ENCODE assay signal across 34 cellular contexts in the genomic region with DNA sequence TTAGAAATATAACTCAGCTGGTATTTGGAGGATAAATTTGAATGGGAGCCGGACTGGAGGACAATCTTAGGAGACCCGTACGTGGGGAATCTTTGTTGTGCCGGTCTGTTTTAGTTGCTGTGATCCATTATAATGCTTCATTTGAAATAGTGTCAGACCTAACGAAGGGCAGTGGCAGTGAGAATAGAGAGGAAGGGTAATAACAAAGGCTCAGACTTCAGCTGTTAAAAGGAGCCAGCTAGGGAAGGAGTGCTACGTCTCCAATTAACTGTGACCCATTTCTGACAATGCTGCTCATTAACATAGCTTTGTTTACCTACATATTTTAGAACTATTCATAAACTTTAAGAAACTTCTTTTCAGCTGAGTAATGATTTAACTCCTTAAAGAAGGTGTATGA.
"Had no signal": no experiment of that assay in that cellular context is flagged by ENCODE, and none has a peak within 500 bp of the region (broad histone marks: within the 10 kb centered on the region; RNA-seq: fewer than 3 reads in every experiment).

No MANE protein-coding gene starts in this region.

- H3K36me3 Mint-ChIP-seq: activated naive CD4-positive, alpha-beta T cell treated with anti-CD3 and anti-CD28 coated beads, Interleukin-2, amount 50 U/mL, for 24 hours; activated naive CD8-positive, alpha-beta T cell treated with anti-CD3 and anti-CD28 coated beads for 36 hours had no signal

- H3K9me3 Mint-ChIP-seq: activated naive CD4-positive, alpha-beta T cell treated with anti-CD3 and anti-CD28 coated beads, Interleukin-2, amount 50 U/mL, for 24 hours; activated naive CD8-positive, alpha-beta T cell treated with anti-CD3 and anti-CD28 coated beads for 36 hours; activated naive CD8-positive, alpha-beta T cell treated with anti-CD3 and anti-CD28 coated beads, Interleukin-2, amount 50 U/mL, for 24 hours; activated T-cell treated with anti-CD3 and anti-CD28 coated beads, Interleukin-2, amount 50 U/mL, for 4 hours; activated T-helper 17 cell treated with anti-CD3 and anti-CD28 coated beads, Interleukin-2, amount 50 U/mL, for 72 hours; T-helper 2 cell treated with Interferon-gamma antibody and Interleukin-4, amounts not matched to agents 5 μg/mL and 100 μg/mL, for 36 hours had no signal

- ATAC-seq: activated naive CD8-positive, alpha-beta T cell treated with anti-CD3 and anti-CD28 coated beads, Interleukin-2, amount 50 U/mL, for 24 hours; activated T-cell treated with anti-CD3 and anti-CD28 coated beads, Interleukin-2, amount 50 U/mL, for 4 hours; activated T-helper 17 cell treated with anti-CD3 and anti-CD28 coated beads, Interleukin-2, amount 50 U/mL, for 72 hours; body of pancreas; effector memory CD8-positive, alpha-beta T cell; foreskin keratinocyte; gastrocnemius medialis; T-helper 17 cell had no signal

- H3K4me1 ChIP-seq: adrenal gland, body of pancreas, esophagus muscularis mucosa, foreskin keratinocyte, gastrocnemius medialis had no signal

- FAIRE-seq: colon had no signal

- H3K4me1 Mint-ChIP-seq: activated CD4-positive, alpha-beta memory T cell treated with anti-CD3 and anti-CD28 coated beads, Interleukin-2, amount 10 ng/mL, durations not matched to agents 7 days and 5 days; activated CD4-positive, alpha-beta T cell treated with anti-CD3 and anti-CD28 coated beads, Interleukin-2, amount 10 ng/mL, durations not matched to agents 7 days and 5 days; activated naive CD4-positive, alpha-beta T cell treated with anti-CD3 and anti-CD28 coated beads, Interleukin-2, amount 50 U/mL, for 24 hours; activated naive CD8-positive, alpha-beta T cell treated with anti-CD3 and anti-CD28 coated beads for 36 hours; activated naive CD8-positive, alpha-beta T cell treated with anti-CD3 and anti-CD28 coated beads, Interleukin-2, amount 50 U/mL, for 24 hours; activated T-helper 17 cell treated with anti-CD3 and anti-CD28 coated beads, Interleukin-2, amount 50 U/mL, for 72 hours; T-helper 17 cell had no signal

- H3K27ac Mint-ChIP-seq: activated CD4-positive, alpha-beta memory T cell treated with anti-CD3 and anti-CD28 coated beads, Interleukin-2, amount 10 ng/mL, durations not matched to agents 7 days and 5 days; activated CD4-positive, alpha-beta T cell treated with anti-CD3 and anti-CD28 coated beads, Interleukin-2, amount 10 ng/mL, durations not matched to agents 7 days and 5 days; activated naive CD4-positive, alpha-beta T cell treated with anti-CD3 and anti-CD28 coated beads for 36 hours; activated naive CD4-positive, alpha-beta T cell treated with anti-CD3 and anti-CD28 coated beads, Interleukin-2, amount 50 U/mL, for 24 hours; activated naive CD8-positive, alpha-beta T cell treated with anti-CD3 and anti-CD28 coated beads for 36 hours; activated naive CD8-positive, alpha-beta T cell treated with anti-CD3 and anti-CD28 coated beads, Interleukin-2, amount 50 U/mL, for 24 hours; activated T-helper 17 cell treated with anti-CD3 and anti-CD28 coated beads, Interleukin-2, amount 50 U/mL, for 72 hours; effector memory CD8-positive, alpha-beta T cell; T-helper 17 cell; T-helper 2 cell treated with Interferon-gamma antibody and Interleukin-4, amounts not matched to agents 5 μg/mL and 100 μg/mL, for 36 hours had no signal

- H3K27me3 ChIP-seq: adrenal gland, body of pancreas, esophagus muscularis mucosa, foreskin keratinocyte, gastrocnemius medialis had no signal

- DNase-seq: activated CD4-positive, alpha-beta memory T cell treated with anti-CD3 and anti-CD28 coated beads, Interleukin-2, amount 10 ng/mL, durations not matched to agents 7 days and 5 days; activated CD4-positive, alpha-beta T cell treated with anti-CD3 and anti-CD28 coated beads for 1 hour; activated CD4-positive, alpha-beta T cell treated with anti-CD3 and anti-CD28 coated beads for 4 hours; activated CD4-positive, alpha-beta T cell treated with anti-CD3 and anti-CD28 coated beads, Interleukin-2, amount 10 ng/mL, durations not matched to agents 7 days and 5 days; activated CD4-positive, alpha-beta T cell treated with anti-CD3 and anti-CD28 coated beads, Interleukin-2, amount 50 U/mL, for 4 hours; activated CD4-positive, CD25-positive, alpha-beta regulatory T cell; activated effector memory CD4-positive, alpha-beta T cell treated with Interleukin-2 at 50 U/mL for 16 hours; activated gamma-delta T cell treated with Interleukin-2 at 50 U/mL for 16 hours; activated naive CD4-positive, alpha-beta T cell treated with anti-CD3 and anti-CD28 coated beads for 36 hours; activated naive CD8-positive, alpha-beta T cell treated with anti-CD3 and anti-CD28 coated beads for 36 hours; activated naive CD8-positive, alpha-beta T cell treated with anti-CD3 and anti-CD28 coated beads, Interleukin-2, amount 50 U/mL, for 24 hours; activated T-cell treated with anti-CD3 and anti-CD28 coated beads, Interleukin-2, amount 50 U/mL, for 4 hours; adrenal gland; amygdala; aorta; body of pancreas; caudate nucleus; cortex of kidney; dermis blood vessel endothelial cell; effector CD4-positive, alpha-beta T cell; effector memory CD8-positive, alpha-beta T cell; erythroblast; foreskin keratinocyte; gastrocnemius medialis; glutamatergic neuron; T-helper 1 cell; T-helper 17 cell; T1000; WERI-Rb-1 had no signal

- H3K9me3 ChIP-seq: adrenal gland, body of pancreas, esophagus muscularis mucosa, gastrocnemius medialis had no signal

- H3K4me3 Mint-ChIP-seq: activated CD4-positive, alpha-beta memory T cell treated with anti-CD3 and anti-CD28 coated beads, Interleukin-2, amount 10 ng/mL, durations not matched to agents 7 days and 5 days; activated CD4-positive, alpha-beta T cell treated with anti-CD3 and anti-CD28 coated beads, Interleukin-2, amount 10 ng/mL, durations not matched to agents 7 days and 5 days; activated naive CD4-positive, alpha-beta T cell treated with anti-CD3 and anti-CD28 coated beads for 36 hours; activated naive CD4-positive, alpha-beta T cell treated with anti-CD3 and anti-CD28 coated beads, Interleukin-2, amount 50 U/mL, for 24 hours; activated naive CD8-positive, alpha-beta T cell treated with anti-CD3 and anti-CD28 coated beads for 36 hours; activated naive CD8-positive, alpha-beta T cell treated with anti-CD3 and anti-CD28 coated beads, Interleukin-2, amount 50 U/mL, for 24 hours; activated T-cell treated with anti-CD3 and anti-CD28 coated beads, Interleukin-2, amount 50 U/mL, for 4 hours; activated T-helper 17 cell treated with anti-CD3 and anti-CD28 coated beads, Interleukin-2, amount 50 U/mL, for 72 hours; effector memory CD8-positive, alpha-beta T cell; T-helper 17 cell; T-helper 2 cell treated with Interferon-gamma antibody and Interleukin-4, amounts not matched to agents 5 μg/mL and 100 μg/mL, for 36 hours had no signal

- H3K4me3 ChIP-seq: adrenal gland, body of pancreas, esophagus muscularis mucosa, gastrocnemius medialis had no signal

- H3K36me3 ChIP-seq: adrenal gland, esophagus muscularis mucosa, gastrocnemius medialis, WERI-Rb-1 had no signal

- H3K27ac ChIP-seq: adrenal gland, body of pancreas, esophagus muscularis mucosa, foreskin keratinocyte, gastrocnemius medialis, WERI-Rb-1 had no signal

- H3K27me3 Mint-ChIP-seq: activated CD4-positive, alpha-beta memory T cell treated with anti-CD3 and anti-CD28 coated beads, Interleukin-2, amount 10 ng/mL, durations not matched to agents 7 days and 5 days; activated CD4-positive, alpha-beta T cell treated with anti-CD3 and anti-CD28 coated beads, Interleukin-2, amount 10 ng/mL, durations not matched to agents 7 days and 5 days; activated naive CD4-positive, alpha-beta T cell treated with anti-CD3 and anti-CD28 coated beads, Interleukin-2, amount 50 U/mL, for 24 hours; activated naive CD8-positive, alpha-beta T cell treated with anti-CD3 and anti-CD28 coated beads for 36 hours; activated T-helper 17 cell treated with anti-CD3 and anti-CD28 coated beads, Interleukin-2, amount 50 U/mL, for 72 hours; effector memory CD8-positive, alpha-beta T cell; T-helper 17 cell had no signal
